In genomic region chr6:43517503-43518357, GRCh38 we compare ENCODE assay signal across 7 cellular contexts. TPM values are rescaled to one million over a fixed set of nuclear protein-coding genes. Genes with fewer than 3 reads are reported as not detected.
DNase-seq lines count a peak whose midpoint lies in the region; TF ChIP-seq lines count a peak whose summit lies in the region.

No MANE protein-coding gene starts in this region.

- H3F3A ChIP-seq in OCI-LY1 (ENCODE audit: insufficient read depth, low read length): no peaks in the 10 kb centered on the region

- no peaks in the 10 kb centered on the region for H3K9me3 ChIP-seq in OCI-LY1 (ENCODE audit: low read length)

- peak overlapping the region; percentile 46 for H3K27ac ChIP-seq in OCI-LY1 (ENCODE audit: low read depth, low read length, poor library complexity, severe bottlenecking)

- DNase-seq in H7 (peak; percentile 38), erythroblast (lab: John Stamatoyannopoulos, UW) (peak; percentile 55 to 63), skeletal muscle cell (ENCODE audit: low read depth) (no peak), NCI-H1105 (lab: John Stamatoyannopoulos, UW) (no peak), amniotic stem cell (lab: John Stamatoyannopoulos, UW) (no peak), NCI-H524 (lab: John Stamatoyannopoulos, UW) (no peak)

- H3K9ac ChIP-seq in OCI-LY1 (ENCODE audit: low read length): peak overlapping the region; percentile 98

- no peak for TF ChIP-seq CTCF in OCI-LY1 (IDR thresholded peaks at IDR 0.05; ENCODE audit: low read length)

- no peak overlapping the region for H2AFZ ChIP-seq in OCI-LY1 (ENCODE audit: low read length)

- TF ChIP-seq POLR2A in erythroblast (IDR thresholded peaks at IDR 0.05; ENCODE audit: low read length): no peak

- H3K9me2 ChIP-seq in OCI-LY1 (ENCODE audit: low read depth, low read length): no peaks in the 10 kb centered on the region

- peak overlapping the region; percentile 95 for H3K4me2 ChIP-seq in OCI-LY1 (ENCODE audit: low read length)

- peak overlapping the region; percentile 69 for H3K4me3 ChIP-seq in H7 (ENCODE audit: insufficient read depth, low read depth, low read length)
- H3K4me3 ChIP-seq in OCI-LY1 (ENCODE audit: low read depth, low read length, poor library complexity, severe bottlenecking): peak overlapping the region; percentile 96
- H3K4me3 ChIP-seq in skeletal muscle cell (ENCODE audit: low read depth, low read length): peak overlapping the region; percentile 99

- peaks cover 26% of the 10 kb centered on the region for H3K4me1 ChIP-seq in OCI-LY1 (ENCODE audit: insufficient read depth, low read length, severe bottlenecking)

- peaks cover 45% of the 10 kb centered on the region for H3K36me3 ChIP-seq in H7 (replicated peaks; ENCODE audit: control insufficient read depth, insufficient read depth, low read length)
- H3K36me3 ChIP-seq in OCI-LY1 (ENCODE audit: insufficient read depth, low read length): peaks cover 66% of the 10 kb centered on the region

- H3K27me3 ChIP-seq in H7 (ENCODE audit: control insufficient read depth, insufficient read depth, low read length) (no peaks in the 10 kb centered on the region), OCI-LY1 (ENCODE audit: insufficient read depth, low read length) (no peaks in the 10 kb centered on the region)

- H4K20me1 ChIP-seq in OCI-LY1 (ENCODE audit: insufficient read depth, low read length): no peaks in the 10 kb centered on the region

- peaks cover 30% of the 10 kb centered on the region for H3K79me2 ChIP-seq in OCI-LY1 (ENCODE audit: insufficient read depth, low read length)

RNA-seq across cellular contexts. Expression of gene POLR1C, which starts 0.8 kb away (rescaled TPM):
- 40.3 and 40.8 TPM in 2 replicates for total RNA-seq in H7 (2014; rRNA removed; shearing (Covaris generic))

RNA-seq across cellular contexts. Expression of gene YIPF3, which starts 1.0 kb away (rescaled TPM):
- 92.9 and 102 TPM in 2 replicates for total RNA-seq in H7 (2014; rRNA removed; shearing (Covaris generic))

RNA-seq across cellular contexts. Expression of gene LRRC73, which starts 7.6 kb away (rescaled TPM):
- total RNA-seq in H7 (2014; rRNA removed; shearing (Covaris generic)): 0.26 TPM in 1 of 2 replicates, not detected in the other

RNA-seq across cellular contexts. Expression of gene TJAP1, which starts 40.4 kb away (rescaled TPM):
- total RNA-seq in H7 (2014; rRNA removed; shearing (Covaris generic)): 25.3 and 25.5 TPM in 2 replicates

RNA-seq across cellular contexts. Expression of gene XPO5, which starts 58.1 kb away (rescaled TPM):
- total RNA-seq in H7 (2014; rRNA removed; shearing (Covaris generic)): 70.9 and 78.3 TPM in 2 replicates

Comparison
In these comparisons a context has a peak if more than half of its experiments do, and no peak if none do; other contexts are left out.
1. DNase-seq: peak in H7 (single experiment) and erythroblast (2 of 2); none in skeletal muscle cell (single experiment), NCI-H1105 (single experiment), amniotic stem cell (single experiment) and NCI-H524 (0 of 2).
2. Peak in every context shown above with its lines, with median percentiles within 50 percentile points of each other: H3K4me3 ChIP-seq.